In genomic region chr9:107283621-107284616, GRCh38 we compare ENCODE assay signal across 8 cellular contexts. TPM values are rescaled to one million over a fixed set of nuclear protein-coding genes. Genes with fewer than 3 reads are reported as not detected.
DNase-seq lines count a peak whose midpoint lies in the region; ATAC-seq and FAIRE-seq lines count a peak whose summit lies in the region.

No MANE protein-coding gene starts in this region.

- peak; percentile 92 for FAIRE-seq in GM19239 (lab: Jason Lieb, UNC)

- peak overlapping the region; percentile 87 for H3K4me3 ChIP-seq in BLaER1
- H3K4me3 ChIP-seq in mesendoderm (ENCODE audit: low read length) = peak overlapping the region; percentile 96

- H3K4ac ChIP-seq in mesendoderm (ENCODE audit: low read depth, low read length) = peak overlapping the region; percentile 97

- WGBS in mesendoderm (ENCODE audit: extremely low coverage, insufficient coverage, low lambda C conversion rate) = no CpG with 5 or more reads among the region's 55 CpGs

- peak overlapping the region; percentile 100 for H3K56ac ChIP-seq in mesendoderm (ENCODE audit: low read length)

- no peaks in the 10 kb centered on the region for H3K9me3 Mint-ChIP-seq in effector memory CD8-positive, alpha-beta T cell

- peak overlapping the region; percentile 51 for H2AK5ac ChIP-seq in mesendoderm (ENCODE audit: low read length)

- H3K36me3 ChIP-seq in BLaER1 (no peaks in the 10 kb centered on the region), mesendoderm (ENCODE audit: control insufficient read depth, insufficient read depth, low read length) (no peaks in the 10 kb centered on the region)

- H3K27me3 Mint-ChIP-seq in effector memory CD8-positive, alpha-beta T cell = no peaks in the 10 kb centered on the region

- no peaks in the 10 kb centered on the region for H3K27me3 ChIP-seq in BLaER1
- H3K27me3 ChIP-seq in mesendoderm (ENCODE audit: insufficient read depth, low read length, poor library complexity) = no peaks in the 10 kb centered on the region

- H3K36me3 Mint-ChIP-seq in effector memory CD8-positive, alpha-beta T cell (ENCODE audit: insufficient read depth) = peaks cover 36% of the 10 kb centered on the region

- H2BK5ac ChIP-seq in mesendoderm (ENCODE audit: low read length) = peak overlapping the region; percentile 99

- peak; percentile 27 for DNase-seq in GM19239 (ENCODE audit: insufficient read length, low spot score)
- DNase-seq in NCI-H748 treated with DMSO at 0.1 percent for 48 hours (lab: John Stamatoyannopoulos, UW) = peak; percentile 83
- DNase-seq in activated CD8-positive, alpha-beta memory T cell treated with anti-CD3 and anti-CD28 coated beads for 4 hours (ENCODE audit: low read depth in 2 of 2) = peak; percentile 17 to 42
- peak; percentile 42 to 48 (median 42) for DNase-seq in effector memory CD8-positive, alpha-beta T cell
- peak; percentile 96 for DNase-seq in mesendoderm
- peak; percentile 22 for DNase-seq in stimulated activated CD8-positive, alpha-beta memory T cell treated with anti-CD3 and anti-CD28 coated beads, Interleukin-15, amount 100 ng/mL, for 24 hours (ENCODE audit: low read depth)

- H3K4me1 Mint-ChIP-seq in effector memory CD8-positive, alpha-beta T cell (ENCODE audit: low read depth in 2 of 2) = peaks cover 23 to 45% of the 10 kb centered on the region in 2 donors

- peak overlapping the region; percentile 95 for H2BK120ac ChIP-seq in mesendoderm (ENCODE audit: low read depth, low read length)

- no peak overlapping the region for H4K5ac ChIP-seq in mesendoderm (ENCODE audit: low read length)

- no peaks in the 10 kb centered on the region for H3K9me3 ChIP-seq in BLaER1

- H3K27ac ChIP-seq in BLaER1 (peak overlapping the region; percentile 98), mesendoderm (ENCODE audit: low read depth, low read length) (peak overlapping the region; percentile 98)

- H3K4me1 ChIP-seq in BLaER1 (peaks cover 31% of the 10 kb centered on the region), mesendoderm (ENCODE audit: control insufficient read depth, low read depth, low read length) (peaks cover 7% of the 10 kb centered on the region)

- no peak overlapping the region for H2BK15ac ChIP-seq in mesendoderm (replicated peaks; ENCODE audit: low read depth)

- H3K18ac ChIP-seq in mesendoderm (ENCODE audit: low read length) = peak overlapping the region; percentile 97

- H4K20me1 ChIP-seq in BLaER1 = peaks cover 55% of the 10 kb centered on the region

- H3K23ac ChIP-seq in mesendoderm (ENCODE audit: low read length) = no peak overlapping the region

- H3K9ac ChIP-seq in BLaER1 (peak overlapping the region; percentile 97), mesendoderm (ENCODE audit: low read length) (peak overlapping the region; percentile 99)

- no peaks in the 10 kb centered on the region for H3K79me1 ChIP-seq in mesendoderm (ENCODE audit: low read length)

- peak overlapping the region; percentile 74 for H3K4me2 ChIP-seq in BLaER1
- peak overlapping the region; percentile 70 for H3K4me2 ChIP-seq in mesendoderm (ENCODE audit: low read length)

- peak overlapping the region; percentile 99 for H4K8ac ChIP-seq in mesendoderm (ENCODE audit: low read depth, low read length)

- ATAC-seq in HG03378 (IDR thresholded peaks at IDR 0.05; ENCODE audit: unreplicated experiment) = peak; percentile 36
- ATAC-seq in effector memory CD8-positive, alpha-beta T cell (replicated peaks) = peak; percentile 40

- H3K4me3 Mint-ChIP-seq in effector memory CD8-positive, alpha-beta T cell = peak overlapping the region; percentile 91 to 96

- peak overlapping the region; percentile 93 to 95 for H3K27ac Mint-ChIP-seq in effector memory CD8-positive, alpha-beta T cell

- H3K79me2 ChIP-seq in mesendoderm (ENCODE audit: control insufficient read depth, insufficient read depth, low read length) = peaks cover 50% of the 10 kb centered on the region

RNA-seq across cellular contexts. Expression of gene RAD23B, which starts 0.8 kb away (rescaled TPM):
- polyA plus RNA-seq in mesendoderm (2013, experiment 1 of 2) = 172 TPM
- 180 TPM for polyA plus RNA-seq in mesendoderm (2013, experiment 2 of 2)

Comparison
In these comparisons a context has a peak if more than half of its experiments do, and no peak if none do; other contexts are left out.
1. Peak in every context shown above with its lines: DNase-seq, ATAC-seq, H3K4me3 ChIP-seq and H3K27ac ChIP-seq.
2. DNase-seq: peak in every context shown above with its lines; median percentile 96 in mesendoderm; 83 in NCI-H748 treated with DMSO at 0.1 percent for 48 hours; 42 in effector memory CD8-positive, alpha-beta T cell; 30 in activated CD8-positive, alpha-beta memory T cell treated with anti-CD3 and anti-CD28 coated beads for 4 hours; 27 in GM19239; 22 in stimulated activated CD8-positive, alpha-beta memory T cell treated with anti-CD3 and anti-CD28 coated beads, Interleukin-15, amount 100 ng/mL, for 24 hours.